20 cellular contexts compared by ENCODE assay signal in genomic region chr17:70274255-70274654, GRCh38.
"Had no signal": no experiment of that assay in that cellular context is flagged by ENCODE, and none has a peak within 500 bp of the region (broad histone marks: within the 10 kb centered on the region; RNA-seq: fewer than 3 reads in every experiment).

No MANE protein-coding gene starts in this region.

- H3K4me3 ChIP-seq: MG63 had no signal

- H3K27ac ChIP-seq: RWPE1 had no signal

- H3K36me3 ChIP-seq: MG63 had no signal

- H3K4me2 ChIP-seq: SK-N-SH had no signal

- ATAC-seq: HepG2, Panc1, PC-3 had no signal

- H3K27me3 ChIP-seq: MG63 had no signal

- H3K9ac ChIP-seq: SK-N-SH had no signal

- H3K9me3 ChIP-seq: MG63, SK-N-SH had no signal

- DNase-seq: IMR-90, Karpas-422, KG1, MG63, NCI-H1092, NCI-H1105 treated with DMSO at 0.1 percent for 48 hours, NCI-H1436, NCI-H187, NCI-H2029, NCI-H2171 treated with DMSO at 0.1 percent for 48 hours, NCI-H345, NCI-H524, NCI-H526 treated with DMSO at 0.1 percent for 48 hours, NCI-H774, PC-3, SHP77, SK-N-SH had no signal
